ENCODE assay signal across 13 cellular contexts in the genomic region with DNA sequence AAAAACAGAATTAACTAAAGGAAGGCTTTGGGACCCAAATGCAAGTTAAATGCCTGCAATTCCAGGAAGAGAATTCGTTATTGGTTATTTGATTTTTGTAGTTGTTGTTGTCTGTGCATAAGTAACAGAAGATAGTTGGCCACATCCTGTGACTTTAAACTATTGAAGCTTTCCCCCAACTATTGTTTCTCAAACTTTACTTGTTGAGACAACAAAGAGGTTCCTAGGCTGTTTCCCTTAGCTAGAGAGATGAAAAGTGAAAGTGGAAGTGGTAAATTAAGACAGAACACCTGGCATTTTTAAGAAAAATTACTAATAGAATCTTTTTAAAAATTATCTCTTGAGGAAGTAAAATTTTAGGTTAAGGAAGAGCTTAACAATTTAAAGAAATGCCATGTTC.
DNase-seq lines count a peak whose midpoint lies in the region; ATAC-seq and TF ChIP-seq lines count a peak whose summit lies in the region.
"Had no signal": no experiment of that assay in that cellular context is flagged by ENCODE, and none has a peak within 500 bp of the region (broad histone marks: within the 10 kb centered on the region; RNA-seq: fewer than 3 reads in every experiment).

No MANE protein-coding gene starts in this region.

- no peak for TF ChIP-seq CTCF in GM13976 (IDR thresholded peaks at IDR 0.05; ENCODE audit: borderline replicate concordance, control extremely low read depth, extremely low read depth, insufficient read depth, missing control alignments)

- in situ Hi-C loops in GM13976 (cut with MboI; ENCODE audit: low sequenced_read_pairs, unreplicated experiment): no loop called here

- ATAC-seq in GM18505 (IDR thresholded peaks at IDR 0.05; ENCODE audit: unreplicated experiment) (peak; percentile 96), GM19467 (IDR thresholded peaks at IDR 0.05; ENCODE audit: unreplicated experiment) (peak; percentile 90), HG02870 (IDR thresholded peaks at IDR 0.05; ENCODE audit: unreplicated experiment) (peak; percentile 91), HG03469 (IDR thresholded peaks at IDR 0.05; ENCODE audit: unreplicated experiment) (peak; percentile 90)
- ATAC-seq: mucosa of descending colon had no signal

- TF ChIP-seq POLR2A in GM18505 (IDR thresholded peaks at IDR 0.05; ENCODE audit: borderline replicate concordance, extremely low read depth, insufficient read depth, insufficient read length): no peak

- DNase-seq in DMS 273 treated with DMSO at 0.1 percent for 48 hours (lab: John Stamatoyannopoulos, UW) (no peak), NCI-H226 (no peak), GM13976 (ENCODE audit: low spot score) (no peak), hepatic stellate cell (ENCODE audit: low spot score) (no peak)
- DNase-seq: activated CD4-positive, alpha-beta T cell treated with anti-CD3 and anti-CD28 coated beads, Interleukin-2, amount 10 ng/mL, durations not matched to agents 24 days and 14 days; activated naive CD4-positive, alpha-beta T cell treated with Interleukin-2 at 50 U/mL for 16 hours; central memory CD4-positive, alpha-beta T cell; mucosa of descending colon; NCI-H1105 had no signal
